ENCODE assay signal across 11 cellular contexts in genomic region chr3:51684971-51685751, GRCh38. TPM values are rescaled to one million over a fixed set of nuclear protein-coding genes. Genes with fewer than 3 reads are reported as not detected.
DNase-seq lines count a peak whose midpoint lies in the region; ATAC-seq and TF ChIP-seq lines count a peak whose summit lies in the region.
"Had no signal": no experiment of that assay in that cellular context is flagged by ENCODE, and none has a peak within 500 bp of the region (broad histone marks: within the 10 kb centered on the region; RNA-seq: fewer than 3 reads in every experiment).

No MANE protein-coding gene starts in this region.

- no peak overlapping the region for H2BK15ac ChIP-seq in mesendoderm (replicated peaks; ENCODE audit: low read depth)

- H2BK5ac ChIP-seq in mesendoderm (ENCODE audit: low read length) = no peak overlapping the region

- H3K9me3 ChIP-seq in CD4-positive, alpha-beta memory T cell (ENCODE audit: control insufficient read depth in 1 of 2, low read length in 2 of 2) = no peaks in the 10 kb centered on the region

- no peak overlapping the region for H2BK120ac ChIP-seq in mesendoderm (ENCODE audit: low read depth, low read length)

- H3K4me2 ChIP-seq in mesendoderm (ENCODE audit: low read length) = no peak overlapping the region

- H3K27me3 Mint-ChIP-seq in CD4-positive, alpha-beta memory T cell = no peaks in the 10 kb centered on the region
- H3K27me3 Mint-ChIP-seq in dendritic cell treated with granulocyte-macrophage colony-stimulating factor and Interleukin-4, amounts not matched to agents 40 ng/mL and 50 ng/mL, for 4 days = no peaks in the 10 kb centered on the region
- H3K27me3 Mint-ChIP-seq in natural killer cell treated with Interleukin-12 subunit alpha and Interleukin-12 subunit beta and Interleukin-15 and Interleukin-18, amount 100 ng/mL, for 72 hours = no peaks in the 10 kb centered on the region

- no peak for ATAC-seq in natural killer cell treated with Interleukin-12 subunit alpha and Interleukin-12 subunit beta and Interleukin-15 and Interleukin-18, amount 100 ng/mL, for 72 hours
- ATAC-seq in HG03095 (IDR thresholded peaks at IDR 0.05; ENCODE audit: unreplicated experiment) = no peak

- no peak overlapping the region for H3K4ac ChIP-seq in mesendoderm (ENCODE audit: low read depth, low read length)

- H2AK5ac ChIP-seq in mesendoderm (ENCODE audit: low read length) = no peak overlapping the region

- intact Hi-C loops in CD4-positive, alpha-beta memory T cell (cut with micrococcal nuclease) = loop anchor here (10.0 kb wide), 1 partner anchor 120 kb away; no protein-coding TSS in a partner anchor
- intact Hi-C loops in dendritic cell treated with granulocyte-macrophage colony-stimulating factor and Interleukin-4, amounts not matched to agents 40 ng/mL and 50 ng/mL, for 4 days (cut with micrococcal nuclease) = loop anchor here (5.0 kb wide), 1 partner anchor 298 kb away; the partner anchor contains the start of gene MANF

- no peak overlapping the region for H4K5ac ChIP-seq in mesendoderm (ENCODE audit: low read length)

- no peak overlapping the region for H3K4me3 ChIP-seq in CD4-positive, alpha-beta memory T cell (ENCODE audit: low read length in 2 of 2)
- H3K4me3 ChIP-seq in mesendoderm (ENCODE audit: low read length) = no peak overlapping the region

- H3K27ac ChIP-seq in CD4-positive, alpha-beta memory T cell (ENCODE audit: low read depth, low read length) = peak overlapping the region; percentile 86
- H3K27ac ChIP-seq in RWPE1 (peak overlapping the region; percentile 35; the same call in 1 of the 2 replicates), mesendoderm (ENCODE audit: low read depth, low read length) (no peak overlapping the region)
- H3K27ac ChIP-seq: epithelial cell of prostate had no signal

- H3K18ac ChIP-seq in mesendoderm (ENCODE audit: low read length) = no peak overlapping the region

- POLR2A ChIA-PET in CD4-positive, alpha-beta memory T cell (lab: Charles Lee; ENCODE audit: partially characterized antibody) = interaction anchor here (1.5 to 11.0 kb wide), 7 partner anchors 13 to 300 kb away, joined by 5 to 251 read pairs (median 12); partner anchors contain the start of genes DCAF1, MANF and TEX264
- POLR2A ChIA-PET in RWPE1 (lab: Yijun Ruan, JAX; ENCODE audit: low non-redundant PET) = no interaction called here

- peaks cover 30 to 50% of the 10 kb centered on the region in 2 donors for H3K36me3 Mint-ChIP-seq in CD4-positive, alpha-beta memory T cell
- H3K36me3 Mint-ChIP-seq in dendritic cell treated with granulocyte-macrophage colony-stimulating factor and Interleukin-4, amounts not matched to agents 40 ng/mL and 50 ng/mL, for 4 days (ENCODE audit: low read depth) = peaks cover 83% of the 10 kb centered on the region
- no peaks in the 10 kb centered on the region for H3K36me3 Mint-ChIP-seq in natural killer cell treated with Interleukin-12 subunit alpha and Interleukin-12 subunit beta and Interleukin-15 and Interleukin-18, amount 100 ng/mL, for 72 hours

- H3K56ac ChIP-seq in mesendoderm (ENCODE audit: low read length) = no peak overlapping the region

- TF ChIP-seq CTCF in RWPE1 (conservative IDR thresholded peaks at IDR 0.05; ENCODE audit: low read depth) = no peak

- H3K36me3 ChIP-seq in CD4-positive, alpha-beta memory T cell (ENCODE audit: insufficient read depth, low read length) = peaks cover 32% of the 10 kb centered on the region
- no peaks in the 10 kb centered on the region for H3K36me3 ChIP-seq in mesendoderm (ENCODE audit: control insufficient read depth, insufficient read depth, low read length)

- H3K79me1 ChIP-seq in mesendoderm (ENCODE audit: low read length) = no peaks in the 10 kb centered on the region

- peaks cover 100% of the 10 kb centered on the region for H3K4me1 ChIP-seq in CD4-positive, alpha-beta memory T cell (ENCODE audit: insufficient read depth, low read length)
- H3K4me1 ChIP-seq in mesendoderm (ENCODE audit: control insufficient read depth, low read depth, low read length) = peaks cover 4% of the 10 kb centered on the region

- CTCF ChIA-PET in CD4-positive, alpha-beta memory T cell (lab: Charles Lee; ENCODE audit: partially characterized antibody) = interaction anchor here (1.1 to 12.7 kb wide), 6 partner anchors 18 to 296 kb away, joined by 3 to 324 read pairs (median 20); partner anchors contain the start of genes DCAF1 and TEX264
- CTCF ChIA-PET in RWPE1 (lab: Yijun Ruan, JAX) = interaction anchor here (0.5 kb wide), 1 partner anchor 1450 kb away, joined by 3 read pairs; no protein-coding TSS in a partner anchor

- peaks cover 62 to 98% (median 86%) of the 10 kb centered on the region in 4 donors for H3K4me1 Mint-ChIP-seq in CD4-positive, alpha-beta memory T cell
- H3K4me1 Mint-ChIP-seq in dendritic cell treated with granulocyte-macrophage colony-stimulating factor and Interleukin-4, amounts not matched to agents 40 ng/mL and 50 ng/mL, for 4 days (ENCODE audit: low read depth) = peaks cover 74% of the 10 kb centered on the region
- H3K4me1 Mint-ChIP-seq in natural killer cell treated with Interleukin-12 subunit alpha and Interleukin-12 subunit beta and Interleukin-15 and Interleukin-18, amount 100 ng/mL, for 72 hours (ENCODE audit: low read depth in 2 of 2) = peaks cover 72 to 80% of the 10 kb centered on the region in 2 donors

- no peak overlapping the region for H3K9ac ChIP-seq in mesendoderm (ENCODE audit: low read length)

- WGBS in mesendoderm (ENCODE audit: extremely low coverage, insufficient coverage, low lambda C conversion rate) = no CpG with 5 or more reads among the region's 7 CpGs

- DNase-seq in CD4-positive, alpha-beta memory T cell = peak in 1 of 5 donors; percentile 22
- DNase-seq in RWPE1 (ENCODE audit: low spot score) = no peak
- DNase-seq in natural killer cell treated with Interleukin-12 subunit alpha and Interleukin-12 subunit beta and Interleukin-15 and Interleukin-18, amount 100 ng/mL, for 72 hours (ENCODE audit: low spot score) = no peak
- DNase-seq in NCI-H345 treated with DMSO at 0.1 percent for 48 hours (lab: John Stamatoyannopoulos, UW; ENCODE audit: unreplicated experiment) = no peak
- DNase-seq in NCI-H82 (lab: John Stamatoyannopoulos, UW) = no peak
- DNase-seq in mesendoderm = no peak

- H3K79me2 ChIP-seq in mesendoderm (ENCODE audit: control insufficient read depth, insufficient read depth, low read length) = no peaks in the 10 kb centered on the region

- H4K8ac ChIP-seq in mesendoderm (ENCODE audit: low read depth, low read length) = no peak overlapping the region

- H3K27ac Mint-ChIP-seq in CD4-positive, alpha-beta memory T cell = peak overlapping the region; percentile 92 to 98 (median 97)
- peak overlapping the region; percentile 72 for H3K27ac Mint-ChIP-seq in dendritic cell treated with granulocyte-macrophage colony-stimulating factor and Interleukin-4, amounts not matched to agents 40 ng/mL and 50 ng/mL, for 4 days
- peak overlapping the region; percentile 96 to 98 for H3K27ac Mint-ChIP-seq in natural killer cell treated with Interleukin-12 subunit alpha and Interleukin-12 subunit beta and Interleukin-15 and Interleukin-18, amount 100 ng/mL, for 72 hours

- no peak overlapping the region for H3K23ac ChIP-seq in mesendoderm (ENCODE audit: low read length)

- H3K9me3 Mint-ChIP-seq in CD4-positive, alpha-beta memory T cell = no peaks in the 10 kb centered on the region
- no peaks in the 10 kb centered on the region for H3K9me3 Mint-ChIP-seq in dendritic cell treated with granulocyte-macrophage colony-stimulating factor and Interleukin-4, amounts not matched to agents 40 ng/mL and 50 ng/mL, for 4 days
- H3K9me3 Mint-ChIP-seq in natural killer cell treated with Interleukin-12 subunit alpha and Interleukin-12 subunit beta and Interleukin-15 and Interleukin-18, amount 100 ng/mL, for 72 hours = no peaks in the 10 kb centered on the region

- H3K27me3 ChIP-seq in CD4-positive, alpha-beta memory T cell (ENCODE audit: insufficient read depth, low read length) = no peaks in the 10 kb centered on the region
- H3K27me3 ChIP-seq in mesendoderm (ENCODE audit: insufficient read depth, low read length, poor library complexity) = no peaks in the 10 kb centered on the region

- peak overlapping the region; percentile 55 to 88 (median 80) for H3K4me3 Mint-ChIP-seq in CD4-positive, alpha-beta memory T cell
- no peak overlapping the region for H3K4me3 Mint-ChIP-seq in dendritic cell treated with granulocyte-macrophage colony-stimulating factor and Interleukin-4, amounts not matched to agents 40 ng/mL and 50 ng/mL, for 4 days
- H3K4me3 Mint-ChIP-seq in natural killer cell treated with Interleukin-12 subunit alpha and Interleukin-12 subunit beta and Interleukin-15 and Interleukin-18, amount 100 ng/mL, for 72 hours = peak overlapping the region; percentile 76

RNA-seq across cellular contexts. Expression of gene TEX264, which starts 14.1 kb away (rescaled TPM):
- 10 to 100 TPM; 40.0 to 40.9 TPM for total RNA-seq in CD4-positive, alpha-beta memory T cell
- polyA plus RNA-seq in CD4-positive, alpha-beta memory T cell = 100 to 1,000 TPM; 110 to 138 TPM
- total RNA-seq in natural killer cell treated with Interleukin-12 subunit alpha and Interleukin-12 subunit beta and Interleukin-15 and Interleukin-18, amount 100 ng/mL, for 72 hours = 10 to 100 TPM; 27.0 to 31.9 TPM
- polyA plus RNA-seq in mesendoderm (2013, experiment 1 of 2) = 7.8 TPM
- polyA plus RNA-seq in mesendoderm (2013, experiment 2 of 2) = 6.9 TPM

RNA-seq across cellular contexts. Expression of gene GRM2, which starts 21.7 kb away (rescaled TPM):
- 1 to 10 TPM; 1.1 to 1.9 TPM for total RNA-seq in CD4-positive, alpha-beta memory T cell
- polyA plus RNA-seq in CD4-positive, alpha-beta memory T cell = under 1 TPM in 1 of 2 donors, not detected in 1; 0.07 TPM
- total RNA-seq in natural killer cell treated with Interleukin-12 subunit alpha and Interleukin-12 subunit beta and Interleukin-15 and Interleukin-18, amount 100 ng/mL, for 72 hours = 1 to 10 TPM in 1 of 2 donors, under 1 TPM in 1; 0.90 to 1.0 TPM
- polyA plus RNA-seq in mesendoderm (2013, experiment 1 of 2) = 2.7 TPM
- polyA plus RNA-seq in mesendoderm (2013, experiment 2 of 2) = 2.4 TPM
- total RNA-seq: kidney epithelial cell, pulmonary artery endothelial cell had no signal
